In the genomic region with DNA sequence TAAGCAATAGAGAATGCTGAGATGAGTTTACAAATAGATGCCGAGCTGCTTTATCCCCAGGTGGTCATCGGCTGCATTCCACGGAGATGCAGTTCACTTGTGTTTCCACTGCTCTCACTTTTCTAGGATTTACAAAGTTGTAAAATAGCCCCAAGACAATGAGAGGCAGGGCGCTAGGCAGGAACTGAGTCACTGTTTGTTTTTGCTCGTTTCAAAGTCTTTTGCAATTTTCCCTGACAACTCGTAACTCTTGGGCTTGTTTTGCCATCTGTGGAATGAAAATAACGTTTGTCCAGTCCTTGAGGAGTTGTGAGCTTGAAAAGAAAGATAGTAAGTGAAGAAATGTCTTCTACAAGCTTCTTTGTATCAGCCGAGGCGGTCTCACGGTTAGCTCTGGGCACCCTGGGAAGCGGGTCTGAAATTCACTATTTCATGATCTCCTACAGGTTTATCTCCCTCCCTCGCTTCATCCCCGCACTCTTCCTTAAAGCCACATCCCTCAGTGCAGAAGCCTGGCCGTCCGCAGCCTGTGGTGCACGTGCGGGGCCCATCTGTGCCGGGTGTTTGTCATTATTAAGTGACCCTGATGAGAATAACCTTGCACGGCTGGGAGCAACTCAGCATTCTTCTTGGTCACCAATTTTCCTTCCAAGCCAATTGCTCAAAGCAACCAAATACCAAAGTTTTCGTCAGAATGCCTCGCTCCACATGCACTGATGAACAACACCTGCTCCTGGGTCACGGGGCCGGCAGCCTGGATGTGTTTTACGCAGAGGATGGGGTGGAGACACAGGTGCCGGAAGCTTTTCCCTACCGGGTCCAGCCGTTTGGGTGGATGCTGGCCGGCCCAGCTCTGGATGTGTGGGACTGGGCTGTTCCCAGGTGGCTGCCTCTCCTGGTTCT, we compare ENCODE assay signal across 8 cellular contexts.
DNase-seq lines count a peak whose midpoint lies in the region; ATAC-seq, FAIRE-seq and TF ChIP-seq lines count a peak whose summit lies in the region.
"Not testable (repeated sequence)": the region's sequence is repeated elsewhere in the genome, so short reads cannot be mapped to it uniquely, and the experiment has no call there.

No MANE protein-coding gene starts in this region.

- not testable (repeated sequence) for TF ChIP-seq RAD21 in K562 (CRISPR knock-in tag; conservative IDR thresholded peaks at IDR 0.05 in 1 of 2, IDR thresholded peaks at IDR 0.05 in 1 of 2)

- TF ChIP-seq CTCF in K562 (IDR thresholded peaks at IDR 0.05 in 2 of 3, conservative IDR thresholded peaks at IDR 0.05 in 1 of 3; ENCODE audit: insufficient read depth in 2 of 3, low read depth in 1 of 3, low read length in 3 of 3); fibroblast of lung (conservative IDR thresholded peaks at IDR 0.05 in 1 of 2, IDR thresholded peaks at IDR 0.05 in 1 of 2; ENCODE audit: low read depth in 1 of 2, low read length in 2 of 2); upper lobe of right lung (IDR thresholded peaks at IDR 0.05): not testable (repeated sequence)

- in situ Hi-C loops in K562 (cut with MboI): not testable (repeated sequence)

- ATAC-seq in K562: not testable (repeated sequence)
- peak; percentile 26 for ATAC-seq in upper lobe of right lung

- H3K36me3 ChIP-seq in HUES48 (ENCODE audit: control insufficient read depth, insufficient read depth, low read length); K562 (ENCODE audit: control insufficient read depth, insufficient read depth, low read length); fibroblast of lung (ENCODE audit: control insufficient read depth, insufficient read depth, low read length); upper lobe of right lung: not testable (repeated sequence)

- not testable (repeated sequence) for FAIRE-seq in RCC 7860 (lab: Jason Lieb, UNC)
- peak; percentile 76 for FAIRE-seq in K562 (lab: Jason Lieb, UNC)

- not testable (repeated sequence) for TF ChIP-seq POLR2A in K562 (conservative IDR thresholded peaks at IDR 0.05)

- H3K79me2 ChIP-seq in K562 (ENCODE audit: control insufficient read depth, insufficient read depth, low read length); fibroblast of lung (ENCODE audit: control insufficient read depth, insufficient read depth, low read length): not testable (repeated sequence)

- H3K27me3 ChIP-seq in HUES48 (ENCODE audit: control insufficient read depth, insufficient read depth, low read length); fibroblast of lung (ENCODE audit: control insufficient read depth, insufficient read depth, low read length); upper lobe of right lung: not testable (repeated sequence)
- H3K27me3 ChIP-seq in K562 (ENCODE audit: control insufficient read depth in 2 of 2, insufficient read depth in 2 of 2, low read length in 2 of 2): peaks cover 9 to 65% of the 10 kb centered on the region in 2 experiments; a peak in 4 of 5 replicates

- DNase-seq in Daoy (ENCODE audit: low read depth) (peak; percentile 62), RCC 7860 (ENCODE audit: low spot score) (peak; percentile 29), fibroblast of lung (ENCODE audit: low read depth in 2 of 2) (peak; percentile 89 to 92), islet precursor cell (peak; percentile 69), non-pigmented ciliary epithelial cell (ENCODE audit: low read depth) (peak; percentile 84)
- DNase-seq in K562 (ENCODE audit: extremely low read depth in 1 of 4, low spot score in 3 of 4); upper lobe of right lung: not testable (repeated sequence)

- 6% methylated on average over 26 of the region's 28 CpGs for WGBS in K562 (ENCODE audit: insufficient coverage, low coverage, missing lambda C conversion rate)

- H3K9me1 ChIP-seq in K562 (ENCODE audit: control insufficient read depth, insufficient read depth, low read length): not testable (repeated sequence)

- not testable (repeated sequence) for H3K4me2 ChIP-seq in K562 (ENCODE audit: insufficient read depth, low read length); fibroblast of lung (ENCODE audit: extremely low read depth, insufficient read depth, low read length)

- intact Hi-C loops in K562 (cut with micrococcal nuclease); upper lobe of right lung (cut with DNase I): not testable (repeated sequence)

- not testable (repeated sequence) for BruUV-seq in K562 (replicated peaks; lab: Mats Ljungman, UMichigan)

- TF ChIP-seq EP300 in K562 (IDR thresholded peaks at IDR 0.05; ENCODE audit: low read length): not testable (repeated sequence)

- H3K4me3 ChIP-seq in HUES48 (ENCODE audit: low read depth, low read length); K562; fibroblast of lung (replicated peaks in 1 of 4; ENCODE audit: control extremely low read depth in 1 of 4, insufficient read depth in 1 of 4, low read depth in 3 of 4, low read length in 4 of 4); upper lobe of right lung: not testable (repeated sequence)

- peak overlapping the region; percentile 95 for H3K27ac ChIP-seq in HUES48 (ENCODE audit: low read depth, low read length)
- H3K27ac ChIP-seq in K562 (ENCODE audit: extremely low read depth, low read depth, low read length): not testable (repeated sequence)
- peak overlapping the region; percentile 59 for H3K27ac ChIP-seq in fibroblast of lung (ENCODE audit: insufficient read depth, low read length)
- H3K27ac ChIP-seq in upper lobe of right lung: peak overlapping the region; percentile 11

- H2AFZ ChIP-seq in K562 (ENCODE audit: low read depth, low read length); fibroblast of lung (ENCODE audit: low read length): not testable (repeated sequence)

- H4K20me1 ChIP-seq in K562 (replicated peaks; ENCODE audit: control insufficient read depth, insufficient read depth, low read length); fibroblast of lung (ENCODE audit: control insufficient read depth, extremely low read depth, insufficient read depth, low read length): not testable (repeated sequence)

- H3K9me3 ChIP-seq in HUES48 (ENCODE audit: control insufficient read depth, insufficient read depth, low read length); K562 (replicated peaks; ENCODE audit: control insufficient read depth, insufficient read depth, low read depth, low read length); fibroblast of lung (ENCODE audit: control insufficient read depth, insufficient read depth, low read depth, low read length); upper lobe of right lung: not testable (repeated sequence)

- H3K4me1 ChIP-seq in HUES48 (ENCODE audit: control insufficient read depth, insufficient read depth, low read length); fibroblast of lung (ENCODE audit: control insufficient read depth, extremely low read depth, insufficient read depth, low read length); upper lobe of right lung: not testable (repeated sequence)
- peaks cover 0 to 11% of the 10 kb centered on the region in 2 experiments; a peak in 2 of 5 replicates for H3K4me1 ChIP-seq in K562 (replicated peaks in 1 of 2; ENCODE audit: control insufficient read depth in 2 of 2, insufficient read depth in 2 of 2, low read length in 2 of 2)

- CTCF ChIA-PET in K562 (lab: Yijun Ruan, JAX; ENCODE audit: low intra/inter-chr PET ratio): not testable (repeated sequence)

- H3K9ac ChIP-seq in HUES48 (ENCODE audit: low read depth, low read length): peak overlapping the region; percentile 40; the same call in 1 of the 2 replicates
- H3K9ac ChIP-seq in K562 (ENCODE audit: insufficient read depth in 1 of 2, low read depth in 2 of 2, low read length in 2 of 2); fibroblast of lung (ENCODE audit: insufficient read depth, low read length): not testable (repeated sequence)

- POLR2A ChIA-PET in K562 (lab: Yijun Ruan, JAX): interaction anchor here (0.6 to 1.3 kb wide), 2 partner anchors 10 to 492 kb away, joined by 4 to 5 read pairs; no protein-coding TSS in a partner anchor

TF ChIP-seq in K562, 482 proteins besides CTCF, POLR2A, EP300 and RAD21:
- 0 out of 2 replicates have a peak, but pooled peaks have one; percentile 21 for TF ChIP-seq FOSL1 (tag; conservative IDR thresholded peaks at IDR 0.05)
- TF ChIP-seq CEBPG (CRISPR knock-in tag; IDR thresholded peaks at IDR 0.05): not testable (repeated sequence)
- TF ChIP-seq CEBPG (tag; conservative IDR thresholded peaks at IDR 0.05 in 1 of 2, IDR thresholded peaks at IDR 0.05 in 1 of 2): peak in 1 of 2 experiments; percentile 88; a peak in 2 of 4 replicates
